In the genomic region with DNA sequence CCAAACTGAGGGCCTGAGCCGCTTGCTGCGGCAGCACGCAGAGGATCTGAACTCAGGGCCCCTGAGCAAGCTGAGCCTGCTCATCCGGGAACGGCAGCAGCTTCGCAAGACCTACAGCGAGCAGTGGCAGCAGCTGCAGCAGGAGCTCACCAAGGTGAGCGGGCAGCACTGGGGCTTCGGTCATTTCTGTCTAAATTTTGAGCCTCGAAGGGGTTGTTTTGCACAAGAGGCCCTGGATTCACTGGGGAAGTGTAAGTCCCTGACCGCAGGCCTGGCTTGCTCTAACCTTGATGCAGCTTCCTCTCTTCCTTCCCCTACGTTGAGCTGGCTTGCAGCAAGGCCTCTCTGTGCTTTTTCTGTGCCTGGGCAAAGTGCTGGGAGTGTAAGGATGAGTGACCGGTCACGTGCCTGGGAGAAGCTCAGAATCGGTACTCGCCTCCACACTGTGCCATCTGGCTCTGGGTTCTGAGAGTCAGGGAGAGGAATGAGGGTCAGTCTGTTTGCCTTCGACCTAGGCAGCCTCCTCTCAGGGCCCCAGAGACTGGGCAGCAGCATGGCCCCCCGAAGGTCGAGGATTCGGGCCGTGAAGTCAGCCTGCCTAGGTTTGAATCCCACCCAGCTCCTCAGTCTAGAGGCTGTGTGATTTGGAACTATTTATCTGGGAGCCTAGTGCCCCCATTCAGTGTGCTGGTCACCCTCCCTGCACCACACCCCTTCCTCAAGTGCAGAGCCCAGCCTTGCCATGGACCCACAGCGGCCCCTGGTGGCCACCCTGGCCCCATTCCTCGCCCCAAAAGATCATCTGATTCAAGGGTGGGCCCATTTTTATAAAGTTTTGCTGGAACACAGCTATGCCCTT, we compare ENCODE assay signal across 8 cellular contexts. TPM values are rescaled to one million over a fixed set of nuclear protein-coding genes. Genes with fewer than 3 reads are reported as not detected.
DNase-seq lines count a peak whose midpoint lies in the region; ATAC-seq and TF ChIP-seq lines count a peak whose summit lies in the region.

No MANE protein-coding gene starts in this region.

- no peaks in the 10 kb centered on the region for H3K27me3 Mint-ChIP-seq in activated naive CD4-positive, alpha-beta T cell treated with anti-CD3 and anti-CD28 coated beads, Interleukin-2, amount 10 ng/mL, durations not matched to agents 7 days and 5 days

- peak; percentile 82 for ATAC-seq in SK-N-SH treated with all-trans-retinoic acid at 6 μM for 48 hours

- peak overlapping the region; percentile 74 for H2BK12ac ChIP-seq in trophoblast cell (ENCODE audit: low read length)

- H3K4me1 ChIP-seq in trophoblast cell (ENCODE audit: control insufficient read depth in 1 of 2, insufficient read depth in 2 of 2, low read length in 2 of 2): peaks cover 22 to 24% of the 10 kb centered on the region in 2 experiments

- H3K36me3 ChIP-seq in trophoblast cell (ENCODE audit: control insufficient read depth in 1 of 2, insufficient read depth in 2 of 2, low read length in 2 of 2): peaks cover 43 to 49% of the 10 kb centered on the region in 2 experiments

- H2BK5ac ChIP-seq in trophoblast cell (ENCODE audit: low read depth, low read length, poor library complexity): no peak overlapping the region

- CTCF ChIA-PET in activated naive CD4-positive, alpha-beta T cell treated with anti-CD3 and anti-CD28 coated beads, Interleukin-2, amount 10 ng/mL, durations not matched to agents 7 days and 5 days (lab: Charles Lee): interaction anchor here (0.6 to 4.4 kb wide), 54 partner anchors 9 to 592 kb away, joined by 3 to 78 read pairs (median 4); partner anchors contain the start of genes BLM and HDDC3

- H3K4me3 ChIP-seq in HL-60 (replicated peaks; ENCODE audit: insufficient read depth, low read length) (peak overlapping the region; percentile 81), trophoblast cell (ENCODE audit: low read depth, low read length) (no peak overlapping the region)

- H3K4ac ChIP-seq in trophoblast cell (ENCODE audit: low read depth, low read length): peak overlapping the region; percentile 16

- no peak overlapping the region for H3K23ac ChIP-seq in trophoblast cell (ENCODE audit: low read length)

- H3K9ac ChIP-seq in trophoblast cell (ENCODE audit: low read length): no peak overlapping the region

- peaks cover 7% of the 10 kb centered on the region for H3K9me3 ChIP-seq in trophoblast cell (ENCODE audit: insufficient read depth, low read depth, low read length)

- H3K27me3 ChIP-seq in HL-60 (ENCODE audit: insufficient read depth, poor library complexity, severe bottlenecking) (no peaks in the 10 kb centered on the region), trophoblast cell (ENCODE audit: insufficient read depth, low read length) (no peaks in the 10 kb centered on the region)

- no peak overlapping the region for H3K4me2 ChIP-seq in trophoblast cell (ENCODE audit: low read length)

- no peak overlapping the region for H4K12ac ChIP-seq in trophoblast cell (ENCODE audit: low read depth, low read length)

- H4K91ac ChIP-seq in trophoblast cell (ENCODE audit: low read depth, low read length): peak overlapping the region; percentile 96

- H3K14ac ChIP-seq in trophoblast cell (ENCODE audit: low read length): peak overlapping the region; percentile 38

- peak overlapping the region; percentile 53 for H2AK5ac ChIP-seq in trophoblast cell (ENCODE audit: low read length)

- H3K36me3 Mint-ChIP-seq in activated naive CD4-positive, alpha-beta T cell treated with anti-CD3 and anti-CD28 coated beads, Interleukin-2, amount 10 ng/mL, durations not matched to agents 7 days and 5 days: peaks cover 3% of the 10 kb centered on the region

- H3K4me3 Mint-ChIP-seq in activated naive CD4-positive, alpha-beta T cell treated with anti-CD3 and anti-CD28 coated beads, Interleukin-2, amount 10 ng/mL, durations not matched to agents 7 days and 5 days: peak overlapping the region; percentile 35

- H3K27ac ChIP-seq in HL-60 (replicated peaks) (peak overlapping the region; percentile 94), trophoblast cell (ENCODE audit: low read depth, low read length) (peak overlapping the region; percentile 92)

- H3K18ac ChIP-seq in trophoblast cell (ENCODE audit: low read length): peak overlapping the region; percentile 11

- DNase-seq in NCI-H2081 (lab: John Stamatoyannopoulos, UW) (peak; percentile 41 to 51), NCI-H2081 treated with DMSO at 0.1 percent for 48 hours (lab: John Stamatoyannopoulos, UW) (no peak), HL-60 (ENCODE audit: low read depth in 1 of 2, low spot score in 1 of 2) (peak; percentile 82 to 95), glomerular visceral epithelial cell (ENCODE audit: extremely low spot score) (peak; percentile 66), trophoblast cell (peak; percentile 59 to 63), ureter (ENCODE audit: low spot score) (peak; percentile 81)
- peak; percentile 87 for DNase-seq in activated naive CD4-positive, alpha-beta T cell treated with anti-CD3 and anti-CD28 coated beads, Interleukin-2, amount 10 ng/mL, durations not matched to agents 7 days and 5 days

- WGBS in trophoblast cell (ENCODE audit: extremely low coverage, insufficient coverage, insufficient read length): no CpG with 5 or more reads among the region's 23 CpGs

- H2BK120ac ChIP-seq in trophoblast cell (ENCODE audit: insufficient read depth, low read length, poor library complexity): peak overlapping the region; percentile 86

- peak overlapping the region; percentile 23 for H4K8ac ChIP-seq in trophoblast cell (ENCODE audit: low read depth, low read length)

- peaks cover 20% of the 10 kb centered on the region for H3K79me1 ChIP-seq in trophoblast cell (ENCODE audit: low read length)

- peaks cover 32% of the 10 kb centered on the region for H3K4me1 Mint-ChIP-seq in activated naive CD4-positive, alpha-beta T cell treated with anti-CD3 and anti-CD28 coated beads, Interleukin-2, amount 10 ng/mL, durations not matched to agents 7 days and 5 days

- peaks cover 9% of the 10 kb centered on the region for H3K79me2 ChIP-seq in trophoblast cell (ENCODE audit: control insufficient read depth, insufficient read depth, low read length, poor library complexity)

- H2AFZ ChIP-seq in trophoblast cell (ENCODE audit: insufficient read depth, low read length, poor library complexity): peak overlapping the region; percentile 8

- peak; percentile 72 for TF ChIP-seq CTCF in HL-60 (IDR thresholded peaks at IDR 0.05; ENCODE audit: insufficient read depth, low read length)

- peak overlapping the region; percentile 82 for H3K27ac Mint-ChIP-seq in activated naive CD4-positive, alpha-beta T cell treated with anti-CD3 and anti-CD28 coated beads, Interleukin-2, amount 10 ng/mL, durations not matched to agents 7 days and 5 days

- H3K9me3 Mint-ChIP-seq in activated naive CD4-positive, alpha-beta T cell treated with anti-CD3 and anti-CD28 coated beads, Interleukin-2, amount 10 ng/mL, durations not matched to agents 7 days and 5 days: no peaks in the 10 kb centered on the region

TF ChIP-seq in SK-N-SH treated with all-trans-retinoic acid at 6 μM for 48 hours, 23 proteins besides CTCF, POLR2A, EP300 and RAD21:
- 0 out of 2 replicates have a peak, but pooled peaks have one; percentile 10 for TF ChIP-seq ZNF70 (CRISPR knock-in tag; IDR thresholded peaks at IDR 0.05)
- no peak for TF ChIP-seq ZFP30 (CRISPR knock-in tag; IDR thresholded peaks at IDR 0.05)
- TF ChIP-seq, protein P1, sequence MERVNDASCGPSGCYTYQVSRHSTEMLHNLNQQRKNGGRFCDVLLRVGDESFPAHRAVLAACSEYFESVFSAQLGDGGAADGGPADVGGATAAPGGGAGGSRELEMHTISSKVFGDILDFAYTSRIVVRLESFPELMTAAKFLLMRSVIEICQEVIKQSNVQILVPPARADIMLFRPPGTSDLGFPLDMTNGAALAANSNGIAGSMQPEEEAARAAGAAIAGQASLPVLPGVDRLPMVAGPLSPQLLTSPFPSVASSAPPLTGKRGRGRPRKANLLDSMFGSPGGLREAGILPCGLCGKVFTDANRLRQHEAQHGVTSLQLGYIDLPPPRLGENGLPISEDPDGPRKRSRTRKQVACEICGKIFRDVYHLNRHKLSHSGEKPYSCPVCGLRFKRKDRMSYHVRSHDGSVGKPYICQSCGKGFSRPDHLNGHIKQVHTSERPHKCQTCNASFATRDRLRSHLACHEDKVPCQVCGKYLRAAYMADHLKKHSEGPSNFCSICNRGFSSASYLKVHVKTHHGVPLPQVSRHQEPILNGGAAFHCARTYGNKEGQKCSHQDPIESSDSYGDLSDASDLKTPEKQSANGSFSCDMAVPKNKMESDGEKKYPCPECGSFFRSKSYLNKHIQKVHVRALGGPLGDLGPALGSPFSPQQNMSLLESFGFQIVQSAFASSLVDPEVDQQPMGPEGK (CRISPR knock-in tag; IDR thresholded peaks at IDR 0.05; ENCODE audit: borderline replicate concordance): no peak

RNA-seq across cellular contexts. Expression of gene FES, which starts 1.4 kb away (rescaled TPM):
- 11.0 and 11.7 TPM in 2 replicates for polyA plus RNA-seq in trophoblast cell (2013)
- 36.2 TPM for total RNA-seq in ureter

RNA-seq across cellular contexts. Expression of gene FURIN, which starts 17.3 kb away (rescaled TPM):
- 241 and 261 TPM in 2 replicates for polyA plus RNA-seq in trophoblast cell (2013)
- 41.3 TPM for total RNA-seq in ureter

RNA-seq across cellular contexts. Expression of gene MAN2A2, which starts 17.4 kb away (rescaled TPM):
- polyA plus RNA-seq in trophoblast cell (2013): 21.0 and 22.3 TPM in 2 replicates
- total RNA-seq in ureter: 58.5 TPM

RNA-seq across cellular contexts. Expression of gene HDDC3, which starts 46.7 kb away (rescaled TPM):
- polyA plus RNA-seq in trophoblast cell (2013): 6.9 and 7.4 TPM in 2 replicates
- 19.5 TPM for total RNA-seq in ureter

RNA-seq across cellular contexts. Expression of gene UNC45A, which starts 49.4 kb away (rescaled TPM):
- 32.0 and 33.0 TPM in 2 replicates for polyA plus RNA-seq in trophoblast cell (2013)
- total RNA-seq in ureter: 77.0 TPM
